In genomic region chr3:18988619-18989229, GRCh38 we compare ENCODE assay signal across 9 cellular contexts.
DNase-seq lines count a peak whose midpoint lies in the region; ATAC-seq and TF ChIP-seq lines count a peak whose summit lies in the region.
"Had no signal": no experiment of that assay in that cellular context is flagged by ENCODE, and none has a peak within 500 bp of the region (broad histone marks: within the 10 kb centered on the region; RNA-seq: fewer than 3 reads in every experiment).

No MANE protein-coding gene starts in this region.

- peak; percentile 44 for TF ChIP-seq CTCF in GM06990 (IDR thresholded peaks at IDR 0.05; ENCODE audit: insufficient read depth, low read length, poor library complexity, severe bottlenecking)
- TF ChIP-seq CTCF in endothelial cell (IDR thresholded peaks at IDR 0.05; ENCODE audit: unreplicated experiment): peak; percentile 54
- TF ChIP-seq CTCF in prostate gland (IDR thresholded peaks at IDR 0.05): peak in 3 of 4 experiments; percentile 35 to 61 (median 59)
- TF ChIP-seq CTCF in gastroesophageal sphincter (IDR thresholded peaks at IDR 0.05): peak in 2 of 4 experiments; percentile 3 to 37

- no peaks in the 10 kb centered on the region for H3K27me3 ChIP-seq in GM06990 (replicated peaks; ENCODE audit: control insufficient read depth, insufficient read depth, low read length)
- no peaks in the 10 kb centered on the region for H3K27me3 ChIP-seq in prostate gland (replicated peaks; ENCODE audit: insufficient read depth)
- no peaks in the 10 kb centered on the region for H3K27me3 ChIP-seq in gastroesophageal sphincter

- TF ChIP-seq POLR2A in prostate gland (IDR thresholded peaks at IDR 0.05) (no peak), gastroesophageal sphincter (IDR thresholded peaks at IDR 0.05) (no peak)

- no peak for ATAC-seq in HG03439 (IDR thresholded peaks at IDR 0.05; ENCODE audit: unreplicated experiment)
- ATAC-seq in gastroesophageal sphincter: no peak
- no peak for ATAC-seq in HG03045 (IDR thresholded peaks at IDR 0.05; ENCODE audit: unreplicated experiment)

- TF ChIP-seq EP300 in gastroesophageal sphincter (IDR thresholded peaks at IDR 0.05): no peak

- H3K36me3 ChIP-seq in GM06990 (ENCODE audit: control insufficient read depth, insufficient read depth, low read length) (no peaks in the 10 kb centered on the region), prostate gland (no peaks in the 10 kb centered on the region), gastroesophageal sphincter (no peaks in the 10 kb centered on the region)

- H3K9me3 ChIP-seq in prostate gland (no peaks in the 10 kb centered on the region), gastroesophageal sphincter (no peaks in the 10 kb centered on the region)

- H3K4me3 Mint-ChIP-seq in endothelial cell (ENCODE audit: unreplicated experiment): no peak overlapping the region

- no peaks in the 10 kb centered on the region for H3K27me3 Mint-ChIP-seq in endothelial cell (ENCODE audit: unreplicated experiment)

- DNase-seq in GM06990 (ENCODE audit: extremely low read depth, insufficient read length): no peak
- DNase-seq in Kasumi-1 (lab: John Stamatoyannopoulos, UW): peak; percentile 71 to 76
- DNase-seq in RKO (ENCODE audit: low spot score): peak; percentile 54
- DNase-seq in endothelial cell (ENCODE audit: low spot score): peak; percentile 9
- DNase-seq in prostate gland (ENCODE audit: low spot score): no peak

- H3K9me3 Mint-ChIP-seq in endothelial cell (ENCODE audit: unreplicated experiment): no peaks in the 10 kb centered on the region
- H3K9me3 Mint-ChIP-seq: IgD-negative memory B cell had no signal

- H3K4me3 ChIP-seq in GM06990 (replicated peaks; ENCODE audit: low read depth, low read length): no peak overlapping the region
- no peak overlapping the region for H3K4me3 ChIP-seq in prostate gland
- H3K4me3 ChIP-seq in gastroesophageal sphincter: no peak overlapping the region

- 2% methylated on average over 4 of the region's 4 CpGs for WGBS in prostate gland
- 2% methylated on average over 4 of the region's 4 CpGs for WGBS in gastroesophageal sphincter (ENCODE audit: low coverage in 1 of 2), 2 donors

- H3K27ac ChIP-seq in prostate gland (no peak overlapping the region), gastroesophageal sphincter (no peak overlapping the region)

- intact Hi-C loops in prostate gland (cut with DNase I): no loop called here

- H3K4me1 ChIP-seq in prostate gland (replicated peaks) (no peaks in the 10 kb centered on the region), gastroesophageal sphincter (no peaks in the 10 kb centered on the region)

- no peak overlapping the region for H3K27ac Mint-ChIP-seq in endothelial cell (ENCODE audit: unreplicated experiment)
- H3K27ac Mint-ChIP-seq: IgD-negative memory B cell had no signal

- no peaks in the 10 kb centered on the region for H3K36me3 Mint-ChIP-seq in endothelial cell (ENCODE audit: low read depth, unreplicated experiment)

- no peaks in the 10 kb centered on the region for H3K4me1 Mint-ChIP-seq in endothelial cell (ENCODE audit: unreplicated experiment)

Comparison
In these comparisons a context has a peak if more than half of its experiments do, and no peak if none do; other contexts are left out.
1. DNase-seq: peak in Kasumi-1 (2 of 2), RKO (single experiment) and endothelial cell (single experiment); none in GM06990 (single experiment) and prostate gland (single experiment).